Comparison of ENCODE assay signal across 1 cellular context in the genomic region with DNA sequence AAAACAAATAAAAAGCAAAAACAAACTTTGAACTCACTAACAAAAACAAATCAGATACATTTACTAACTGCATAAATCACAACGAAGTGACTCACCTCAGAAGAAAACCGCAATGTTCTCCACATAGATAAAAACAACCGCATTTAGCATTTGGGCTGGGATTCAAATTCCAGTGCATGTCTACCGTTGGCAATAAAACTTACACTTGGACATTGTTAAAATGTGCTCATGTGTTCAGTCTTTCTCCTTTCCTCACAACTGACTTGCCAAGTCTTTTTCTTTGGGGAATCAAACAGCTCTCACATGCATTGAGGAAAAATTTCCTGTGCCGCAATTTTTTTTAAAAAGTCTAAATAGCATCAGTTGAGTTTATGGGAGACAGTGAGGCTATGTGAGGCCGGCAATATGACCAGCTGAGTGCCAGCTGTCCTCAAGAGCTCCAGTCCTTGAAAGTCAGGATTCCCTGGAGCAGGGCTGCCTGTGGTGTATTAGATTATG.
TF ChIP-seq lines count a peak whose summit lies in the region.

No MANE protein-coding gene starts in this region.

TF ChIP-seq in HEK293, 187 proteins besides CTCF, POLR2A, EP300 and RAD21 (continued from another document):
- TF ChIP-seq PRDM4 (tag by site-specific recombination; IDR thresholded peaks at IDR 0.05) (peak; percentile 90), ZNF555 (tag by site-specific recombination; conservative IDR thresholded peaks at IDR 0.05) (no peak), HOXD13 (CRISPR knock-in tag; IDR thresholded peaks at IDR 0.05; ENCODE audit: borderline replicate concordance) (peak; percentile 83; the same call in 1 of the 2 replicates), ZBTB1 (tag by site-specific recombination; IDR thresholded peaks at IDR 0.05) (peak; percentile 70; the same call in 1 of the 2 replicates), ZNF391 (tag by site-specific recombination; IDR thresholded peaks at IDR 0.05; ENCODE audit: borderline replicate concordance, low read depth) (peak; percentile 85; the same call in 1 of the 2 replicates), ZNF132 (tag by site-specific recombination; IDR thresholded peaks at IDR 0.05; ENCODE audit: borderline replicate concordance) (no peak), PRDM1 (tag by site-specific recombination; IDR thresholded peaks at IDR 0.05) (peak; percentile 58; the same call in 1 of the 2 replicates), SCRT1 (tag by site-specific recombination; IDR thresholded peaks at IDR 0.05; ENCODE audit: borderline replicate concordance) (no peak), WT1 (tag by site-specific recombination; IDR thresholded peaks at IDR 0.05) (peak; percentile 90), OSR2 (tag by site-specific recombination; IDR thresholded peaks at IDR 0.05) (peak; percentile 98), KLF8 (tag by site-specific recombination; IDR thresholded peaks at IDR 0.05) (peak; percentile 86), KLF1 (tag by site-specific recombination; IDR thresholded peaks at IDR 0.05) (no peak), BCL11A (tag by site-specific recombination; IDR thresholded peaks at IDR 0.05; ENCODE audit: low read depth) (peak; percentile 95)
- TF ChIP-seq, protein P1, sequence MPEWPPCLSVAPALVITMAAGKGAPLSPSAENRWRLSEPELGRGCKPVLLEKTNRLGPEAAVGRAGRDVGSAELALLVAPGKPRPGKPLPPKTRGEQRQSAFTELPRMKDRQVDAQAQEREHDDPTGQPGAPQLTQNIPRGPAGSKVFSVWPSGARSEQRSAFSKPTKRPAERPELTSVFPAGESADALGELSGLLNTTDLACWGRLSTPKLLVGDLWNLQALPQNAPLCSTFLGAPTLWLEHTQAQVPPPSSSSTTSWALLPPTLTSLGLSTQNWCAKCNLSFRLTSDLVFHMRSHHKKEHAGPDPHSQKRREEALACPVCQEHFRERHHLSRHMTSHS (tag by site-specific recombination; IDR thresholded peaks at IDR 0.05) = no peak
- TF ChIP-seq, protein P2, sequence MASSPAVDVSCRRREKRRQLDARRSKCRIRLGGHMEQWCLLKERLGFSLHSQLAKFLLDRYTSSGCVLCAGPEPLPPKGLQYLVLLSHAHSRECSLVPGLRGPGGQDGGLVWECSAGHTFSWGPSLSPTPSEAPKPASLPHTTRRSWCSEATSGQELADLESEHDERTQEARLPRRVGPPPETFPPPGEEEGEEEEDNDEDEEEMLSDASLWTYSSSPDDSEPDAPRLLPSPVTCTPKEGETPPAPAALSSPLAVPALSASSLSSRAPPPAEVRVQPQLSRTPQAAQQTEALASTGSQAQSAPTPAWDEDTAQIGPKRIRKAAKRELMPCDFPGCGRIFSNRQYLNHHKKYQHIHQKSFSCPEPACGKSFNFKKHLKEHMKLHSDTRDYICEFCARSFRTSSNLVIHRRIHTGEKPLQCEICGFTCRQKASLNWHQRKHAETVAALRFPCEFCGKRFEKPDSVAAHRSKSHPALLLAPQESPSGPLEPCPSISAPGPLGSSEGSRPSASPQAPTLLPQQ (tag by site-specific recombination; IDR thresholded peaks at IDR 0.05) = peak; percentile 29; the same call in 1 of the 2 replicates
TF ChIP-seq in HEK293: peak in this region for 43.
